ENCODE assay signal across 1 cellular context in genomic region chr4:56184214-56184613, GRCh38.
TF ChIP-seq lines count a peak whose summit lies in the region.

No MANE protein-coding gene starts in this region.

TF ChIP-seq in K562, 482 proteins besides CTCF, POLR2A, EP300 and RAD21 (continued from another document):
- TF ChIP-seq MGA (IDR thresholded peaks at IDR 0.05) (no peak), ZKSCAN8 (CRISPR knock-in tag; IDR thresholded peaks at IDR 0.05) (no peak), U2AF2 (optimal IDR thresholded peaks at IDR 0.05; ENCODE audit: low read depth, low read length) (no peak), MAFF (IDR thresholded peaks at IDR 0.05; ENCODE audit: low read length) (peak; percentile 85), KAT8 (IDR thresholded peaks at IDR 0.05; ENCODE audit: low read depth) (no peak), HMGN3 (IDR thresholded peaks at IDR 0.05; ENCODE audit: borderline replicate concordance, extremely low read depth, insufficient read length, low read depth, low read length) (no peak), PHF21A (IDR thresholded peaks at IDR 0.05; ENCODE audit: borderline replicate concordance, low read depth) (no peak), CHCHD3 (CRISPR knock-in tag; IDR thresholded peaks at IDR 0.05) (no peak), SP1 (CRISPR knock-in tag; IDR thresholded peaks at IDR 0.05) (no peak), MECOM (CRISPR knock-in tag; IDR thresholded peaks at IDR 0.05) (no peak), PURB (CRISPR knock-in tag; IDR thresholded peaks at IDR 0.05; ENCODE audit: low read depth) (no peak), ZSCAN32 (CRISPR knock-in tag; IDR thresholded peaks at IDR 0.05) (no peak), REST (CRISPR knock-in tag; IDR thresholded peaks at IDR 0.05; ENCODE audit: low read depth) (no peak), RBM25 (IDR thresholded peaks at IDR 0.05; ENCODE audit: low read depth, low read length, severe bottlenecking) (no peak), MAFK (IDR thresholded peaks at IDR 0.05; ENCODE audit: low read length) (peak; percentile 75), MED1 (CRISPR knock-in tag; IDR thresholded peaks at IDR 0.05; ENCODE audit: borderline replicate concordance) (no peak), EHMT2 (IDR thresholded peaks at IDR 0.05) (no peak), C11orf30 (IDR thresholded peaks at IDR 0.05; ENCODE audit: low read depth) (peak; percentile 80), ZNF316 (IDR thresholded peaks at IDR 0.05) (peak; percentile 88), ZNF274 (IDR thresholded peaks at IDR 0.05; ENCODE audit: borderline replicate concordance, low read depth, low read length) (no peak)
